Comparison of ENCODE assay signal across 8 cellular contexts in the genomic region with DNA sequence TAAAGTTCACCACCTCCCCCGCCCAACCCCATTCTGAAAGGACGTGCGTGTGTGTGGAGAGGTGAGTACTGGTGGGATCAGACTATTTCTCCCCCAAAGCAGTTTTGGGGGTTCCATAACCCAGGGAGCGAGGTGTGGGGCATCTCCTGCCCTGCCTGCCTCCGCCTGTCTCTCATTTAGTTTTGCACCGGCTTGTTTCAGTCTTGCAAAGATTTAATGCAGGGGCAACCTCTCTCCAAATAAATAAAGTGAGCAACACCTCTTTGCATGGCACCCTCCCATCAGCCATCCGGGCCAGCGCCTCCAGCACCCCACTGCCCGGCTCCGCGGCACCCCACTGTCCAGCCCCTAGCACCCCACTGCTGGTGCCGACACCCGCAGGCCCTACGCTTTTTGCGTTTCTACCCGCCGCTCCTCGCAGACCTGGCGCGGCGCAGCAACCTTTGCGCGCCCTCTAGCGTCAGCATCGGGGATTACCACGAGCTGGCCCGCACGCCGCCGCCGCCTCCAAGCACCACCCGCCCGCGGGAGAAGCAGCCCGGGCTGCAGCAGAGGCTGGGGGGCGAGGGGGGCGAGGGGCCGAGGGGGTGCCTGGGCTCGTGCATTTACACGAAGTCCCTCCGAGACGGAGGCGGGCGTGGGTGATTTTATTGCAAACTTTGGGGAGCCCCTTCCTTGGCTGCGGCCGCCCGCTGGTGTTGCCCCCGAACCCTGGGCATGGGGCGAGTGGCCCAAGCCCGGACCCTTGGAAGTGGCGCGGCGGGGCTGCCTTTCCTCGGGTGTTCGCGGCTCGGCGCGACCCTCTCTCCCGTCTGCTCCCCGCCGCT. TPM values are rescaled to one million over a fixed set of nuclear protein-coding genes. Genes with fewer than 3 reads are reported as not detected.
DNase-seq lines count a peak whose midpoint lies in the region; ATAC-seq and TF ChIP-seq lines count a peak whose summit lies in the region.

No MANE protein-coding gene starts in this region.

- peak; percentile 61 to 90 (median 75) for TF ChIP-seq CTCF in adrenal gland (IDR thresholded peaks at IDR 0.05)
- TF ChIP-seq CTCF in retinal pigment epithelial cell (conservative IDR thresholded peaks at IDR 0.05; ENCODE audit: low read depth, low read length): peak; percentile 70

- H3K27ac Mint-ChIP-seq in T-helper 1 cell treated with Interleukin-12 subunit alpha and Interleukin-12 subunit beta and Interleukin-4 antibody, amounts not matched to agents 30 μg/mL and 1 μg/mL, for 36 hours: no peak overlapping the region

- H3K36me3 Mint-ChIP-seq in T-helper 1 cell treated with Interleukin-12 subunit alpha and Interleukin-12 subunit beta and Interleukin-4 antibody, amounts not matched to agents 30 μg/mL and 1 μg/mL, for 36 hours (ENCODE audit: low read depth): no peaks in the 10 kb centered on the region

- H3K27ac ChIP-seq in HUES48 (ENCODE audit: low read depth, low read length) (no peak overlapping the region), adrenal gland (no peak overlapping the region), right cardiac atrium (ENCODE audit: low read length) (no peak overlapping the region)

- WGBS in adrenal gland, 4 donors: 4 to 11% (median 7%) methylated on average over 23 to 62 of the region's 62 CpGs
- WGBS in right cardiac atrium: 4% methylated on average over 62 of the region's 62 CpGs

- H3K36me3 ChIP-seq in HUES48 (ENCODE audit: control insufficient read depth, insufficient read depth, low read length) (no peaks in the 10 kb centered on the region), adrenal gland (replicated peaks in 1 of 2) (no peaks in the 10 kb centered on the region)

- H3K4me1 ChIP-seq in HUES48 (ENCODE audit: control insufficient read depth, insufficient read depth, low read length): peaks cover 40% of the 10 kb centered on the region
- H3K4me1 ChIP-seq in adrenal gland (replicated peaks in 1 of 2): peaks cover 0 to 9% of the 10 kb centered on the region in 2 donors
- H3K4me1 ChIP-seq in right cardiac atrium (ENCODE audit: control insufficient read depth, insufficient read depth, low read length): no peaks in the 10 kb centered on the region

- H3K9me3 Mint-ChIP-seq in T-helper 1 cell treated with Interleukin-12 subunit alpha and Interleukin-12 subunit beta and Interleukin-4 antibody, amounts not matched to agents 30 μg/mL and 1 μg/mL, for 36 hours: no peaks in the 10 kb centered on the region

- H3K27me3 ChIP-seq in HUES48 (ENCODE audit: control insufficient read depth, insufficient read depth, low read length) (peaks cover 11% of the 10 kb centered on the region), adrenal gland (peaks cover 13% of the 10 kb centered on the region), right cardiac atrium (ENCODE audit: control insufficient read depth, insufficient read depth) (no peaks in the 10 kb centered on the region)

- peak overlapping the region; percentile 70 for H3K4me3 ChIP-seq in HUES48 (ENCODE audit: low read depth, low read length)
- peak overlapping the region in 2 of 4 donors; percentile 15 to 57 for H3K4me3 ChIP-seq in adrenal gland
- peak overlapping the region; percentile 2 for H3K4me3 ChIP-seq in right cardiac atrium (ENCODE audit: low read length)
- peak overlapping the region; percentile 50 for H3K4me3 ChIP-seq in retinal pigment epithelial cell (ENCODE audit: low read length)

- intact Hi-C loops in adrenal gland (cut with DNase I) (loop anchor here (5.0 to 10.0 kb wide), 2 partner anchors 167 to 174 kb away; no protein-coding TSS in a partner anchor), right cardiac atrium (cut with DNase I) (loop anchor here in 3 of 4 donors (2.0 to 10.0 kb wide), 3 partner anchors 149 to 175 kb away; no protein-coding TSS in a partner anchor)

- peaks cover 1% of the 10 kb centered on the region for H3K4me1 Mint-ChIP-seq in T-helper 1 cell treated with Interleukin-12 subunit alpha and Interleukin-12 subunit beta and Interleukin-4 antibody, amounts not matched to agents 30 μg/mL and 1 μg/mL, for 36 hours (ENCODE audit: low read depth)

- peaks cover 92% of the 10 kb centered on the region for H3K27me3 Mint-ChIP-seq in T-helper 1 cell treated with Interleukin-12 subunit alpha and Interleukin-12 subunit beta and Interleukin-4 antibody, amounts not matched to agents 30 μg/mL and 1 μg/mL, for 36 hours (ENCODE audit: low read depth)

- peak overlapping the region; percentile 53 for H3K4me3 Mint-ChIP-seq in T-helper 1 cell treated with Interleukin-12 subunit alpha and Interleukin-12 subunit beta and Interleukin-4 antibody, amounts not matched to agents 30 μg/mL and 1 μg/mL, for 36 hours

- ATAC-seq in GM19043 (IDR thresholded peaks at IDR 0.05; ENCODE audit: low read depth, unreplicated experiment): peak; percentile 77
- ATAC-seq in right cardiac atrium: peak; percentile 79 to 83
- ATAC-seq in HG02840 (IDR thresholded peaks at IDR 0.05; ENCODE audit: low FRiP score, unreplicated experiment): no peak

- H3K9me3 ChIP-seq in HUES48 (ENCODE audit: control insufficient read depth, insufficient read depth, low read length): no peaks in the 10 kb centered on the region
- H3K9me3 ChIP-seq in adrenal gland (replicated peaks in 1 of 3): no peaks in the 10 kb centered on the region
- H3K9me3 ChIP-seq in right cardiac atrium (ENCODE audit: control insufficient read depth, low read length): peaks cover 2% of the 10 kb centered on the region

- peak; percentile 91 for DNase-seq in AG20443 (ENCODE audit: low spot score)
- DNase-seq in adrenal gland: peak; percentile 33 to 71 (median 62)
- peak; percentile 54 to 83 (median 82) for DNase-seq in right cardiac atrium
- no peak for DNase-seq in retinal pigment epithelial cell (ENCODE audit: low read depth)

- H3K9ac ChIP-seq in HUES48 (ENCODE audit: low read depth, low read length): no peak overlapping the region; the same call in 1 of the 2 replicates

- no peak for TF ChIP-seq POLR2A in adrenal gland (IDR thresholded peaks at IDR 0.05)

RNA-seq across cellular contexts. Expression of a gene that starts 55.8 kb away (rescaled TPM):
- total RNA-seq in adrenal gland (10 to 100 TPM in 2 of 8 donors, 1 to 10 TPM in 6; 2.9 to 25.5 (median 6.8) TPM), right cardiac atrium (1 to 10 TPM; 7.6 to 9.6 (median 7.9) TPM)
- polyA plus RNA-seq in adrenal gland (1 to 10 TPM; 5.6 to 7.7 (median 6.8) TPM), right cardiac atrium (4.9 TPM)
